8 cellular contexts compared by ENCODE assay signal in the genomic region with DNA sequence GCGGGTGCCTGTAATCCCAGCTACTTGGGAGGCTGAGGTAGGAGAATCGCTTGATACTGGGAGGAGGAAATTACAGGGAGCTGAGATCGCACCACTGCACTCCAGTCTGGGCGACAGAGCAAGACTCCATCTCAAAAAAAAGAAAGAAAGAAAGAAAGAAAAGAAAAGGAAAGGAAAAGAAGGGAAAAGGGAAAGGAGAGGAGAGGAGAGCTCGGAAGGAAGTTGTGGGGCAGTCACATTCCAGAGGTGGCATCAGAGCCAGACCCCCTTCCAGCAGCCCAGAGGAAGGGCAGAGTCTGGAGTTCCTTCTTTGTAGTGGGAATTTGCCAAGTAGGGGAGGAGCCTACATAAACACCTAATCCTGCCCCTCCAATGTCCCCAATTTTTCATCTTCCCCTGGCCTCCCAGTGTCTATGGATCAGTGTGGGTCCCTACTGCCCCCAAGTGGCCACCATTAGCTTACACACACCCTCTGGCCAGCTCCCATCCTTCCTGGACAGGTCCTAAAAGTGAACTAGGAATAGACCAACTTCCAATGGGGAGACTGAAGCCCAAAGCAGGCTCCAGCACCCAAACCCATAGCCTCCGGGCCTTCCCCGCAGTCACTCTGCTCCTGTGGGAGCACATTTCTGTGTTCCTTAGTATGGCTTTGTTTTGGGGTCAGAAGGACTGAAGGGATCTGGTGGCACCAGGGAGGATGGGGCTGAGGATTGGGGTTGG. TPM values are rescaled to one million over a fixed set of nuclear protein-coding genes. Genes with fewer than 3 reads are reported as not detected.
DNase-seq lines count a peak whose midpoint lies in the region; ATAC-seq and TF ChIP-seq lines count a peak whose summit lies in the region.

No MANE protein-coding gene starts in this region.

- no peaks in the 10 kb centered on the region for H3K36me3 Mint-ChIP-seq in endodermal cell (ENCODE audit: low read depth)
- H3K36me3 Mint-ChIP-seq in memory B cell = no peaks in the 10 kb centered on the region

- 67 to 83% methylated on average over 5 to 7 of the region's 7 CpGs for WGBS in endodermal cell (ENCODE audit: insufficient coverage in 1 of 2, insufficient read length in 1 of 2), 2 experiments

- H3K9me3 Mint-ChIP-seq in endodermal cell (no peaks in the 10 kb centered on the region), memory B cell (no peaks in the 10 kb centered on the region)

- no peaks in the 10 kb centered on the region for H3K9me3 ChIP-seq in A673 (ENCODE audit: low read depth, low read length, poor library complexity, severe bottlenecking)
- H3K9me3 ChIP-seq in endodermal cell (ENCODE audit: control insufficient read depth, low read length) = no peaks in the 10 kb centered on the region

- H3K4me3 ChIP-seq in A673 (ENCODE audit: low read depth, low read length, poor library complexity, severe bottlenecking) (no peak overlapping the region), GM06990 (replicated peaks; ENCODE audit: low read depth, low read length) (no peak overlapping the region), endodermal cell (ENCODE audit: low read length) (no peak overlapping the region)

- H3K9ac ChIP-seq in endodermal cell (ENCODE audit: extremely low read depth, low read length, poor library complexity, severe bottlenecking) = no peak overlapping the region

- DNase-seq in A673 (ENCODE audit: low spot score) (peak; percentile 85), GM06990 (ENCODE audit: extremely low read depth, insufficient read length) (no peak), MV-4-11 (lab: John Stamatoyannopoulos, UW) (peak; percentile 32), SKM-1 (lab: John Stamatoyannopoulos, UW; ENCODE audit: unreplicated experiment) (peak; percentile 45), endodermal cell (peak; percentile 92), memory B cell (ENCODE audit: low spot score in 2 of 2) (no peak)

- POLR2A ChIA-PET in A673 (lab: Charles Lee; ENCODE audit: low non-redundant PET) = interaction anchor here (0.7 kb wide), 1 partner anchor 9 kb away, joined by 11 read pairs; no protein-coding TSS in a partner anchor

- no peak overlapping the region for H3K4me3 Mint-ChIP-seq in endodermal cell
- H3K4me3 Mint-ChIP-seq in memory B cell = no peak overlapping the region

- H3K27ac ChIP-seq in A673 (ENCODE audit: low read depth, low read length, poor library complexity, severe bottlenecking) (no peak overlapping the region), endodermal cell (ENCODE audit: low read depth, low read length) (no peak overlapping the region)

- intact Hi-C loops in A673 (cut with micrococcal nuclease; ENCODE audit: unreplicated experiment) = loop anchor here (1.0 to 5.0 kb wide), 3 partner anchors 51 to 271 kb away; partner anchors contain the start of gene TMEM120A

- H3K27me3 Mint-ChIP-seq in endodermal cell (ENCODE audit: insufficient read depth) (peaks cover 18% of the 10 kb centered on the region), memory B cell (peaks cover 27% of the 10 kb centered on the region)

- H3K27ac Mint-ChIP-seq in endodermal cell (no peak overlapping the region), memory B cell (no peak overlapping the region)

- H3K4me1 Mint-ChIP-seq in endodermal cell (peaks cover 4% of the 10 kb centered on the region), memory B cell (peaks cover 4% of the 10 kb centered on the region)

- peaks cover 6% of the 10 kb centered on the region for H3K4me1 ChIP-seq in A673 (ENCODE audit: insufficient read depth, low read length, poor library complexity, severe bottlenecking)
- peaks cover 4% of the 10 kb centered on the region for H3K4me1 ChIP-seq in endodermal cell (ENCODE audit: control insufficient read depth, insufficient read depth, low read length)

- no TSS peak for BruUV-seq in A673 (replicated peaks; lab: Mats Ljungman, UMichigan)

- H3K27me3 ChIP-seq in A673 (replicated peaks; ENCODE audit: insufficient read depth, low read depth, low read length, poor library complexity) (peaks cover 10% of the 10 kb centered on the region), GM06990 (replicated peaks; ENCODE audit: control insufficient read depth, insufficient read depth, low read length) (no peaks in the 10 kb centered on the region), endodermal cell (ENCODE audit: control insufficient read depth, insufficient read depth, low read length, poor library complexity, severe bottlenecking) (peaks cover 12% of the 10 kb centered on the region)

- H3K36me3 ChIP-seq in A673 (ENCODE audit: insufficient read depth, low read length, poor library complexity, severe bottlenecking) (no peaks in the 10 kb centered on the region), GM06990 (ENCODE audit: control insufficient read depth, insufficient read depth, low read length) (no peaks in the 10 kb centered on the region), endodermal cell (ENCODE audit: control insufficient read depth, insufficient read depth, low read length) (no peaks in the 10 kb centered on the region)

- CTCF ChIA-PET in A673 (lab: Charles Lee) = interaction anchor here (0.5 to 1.6 kb wide), 11 partner anchors 11 to 216 kb away, joined by 3 to 13 read pairs (median 4); no protein-coding TSS in a partner anchor

- TF ChIP-seq CTCF in A673 (conservative IDR thresholded peaks at IDR 0.05; ENCODE audit: low read depth, low read length) = peak; percentile 87
- TF ChIP-seq CTCF in GM06990 (IDR thresholded peaks at IDR 0.05; ENCODE audit: insufficient read depth, low read length, poor library complexity, severe bottlenecking) = peak; percentile 81
- peak; percentile 87 for TF ChIP-seq CTCF in endodermal cell (conservative IDR thresholded peaks at IDR 0.05)

- ATAC-seq in memory B cell (ENCODE audit: low read depth) = peak; percentile 39
- ATAC-seq in GM19328 (IDR thresholded peaks at IDR 0.05; ENCODE audit: unreplicated experiment) = no peak
- no peak for ATAC-seq in GM18868 (IDR thresholded peaks at IDR 0.05; ENCODE audit: unreplicated experiment)

RNA-seq across cellular contexts. Expression of gene HSPB1, which starts 39.6 kb away (rescaled TPM):
- total RNA-seq in A673 (2021) (354 and 375 TPM in 2 replicates), endodermal cell (100 to 1,000 TPM; 244 to 248 TPM)
- 401 TPM for polyA plus RNA-seq in endodermal cell (2013, experiment 1 of 2)
- 422 TPM for polyA plus RNA-seq in endodermal cell (2013, experiment 2 of 2)

Comparison
In these comparisons a context has a peak if more than half of its experiments do, and no peak if none do; other contexts are left out.
1. DNase-seq: peak in A673 (single experiment), MV-4-11 (single experiment), SKM-1 (single experiment) and endodermal cell (single experiment); none in GM06990 (single experiment) and memory B cell (0 of 2).
2. Peak in every context shown above with its lines, with median percentiles within 50 percentile points of each other: CTCF ChIP-seq.